Comparison of ENCODE assay signal across 8 cellular contexts in genomic region chr6:33207569-33208088, GRCh38. TPM values are rescaled to one million over a fixed set of nuclear protein-coding genes. Genes with fewer than 3 reads are reported as not detected.
A peak's percentile ranks its signal among the peaks of the same experiment; 100 is the strongest.
DNase-seq lines count a peak whose midpoint lies in the region; ATAC-seq lines count a peak whose summit lies in the region.

No MANE protein-coding gene starts in this region.

- H2BK5ac ChIP-seq in mesendoderm (ENCODE audit: low read length): no peak overlapping the region

- WGBS in mesendoderm (ENCODE audit: extremely low coverage, insufficient coverage, low lambda C conversion rate): no CpG with 5 or more reads among the region's 29 CpGs
- WGBS in urinary bladder: under 1% methylated on average over 29 of the region's 29 CpGs

- H2BK15ac ChIP-seq in mesendoderm (replicated peaks; ENCODE audit: low read depth): no peak overlapping the region

- peak overlapping the region; percentile 81 for H3K4me3 ChIP-seq in mesendoderm (ENCODE audit: low read length)
- peak overlapping the region; percentile 61 for H3K4me3 ChIP-seq in urinary bladder (ENCODE audit: low read depth, low read length)

- H3K23ac ChIP-seq in mesendoderm (ENCODE audit: low read length): no peak overlapping the region

- no peak overlapping the region for H2AK5ac ChIP-seq in mesendoderm (ENCODE audit: low read length)

- no peaks in the 10 kb centered on the region for H3K27me3 ChIP-seq in mesendoderm (ENCODE audit: insufficient read depth, low read length, poor library complexity)

- peaks cover 40 to 42% of the 10 kb centered on the region in 2 donors for H3K4me1 Mint-ChIP-seq in effector memory CD8-positive, alpha-beta T cell (ENCODE audit: low read depth in 2 of 2)

- DNase-seq in activated CD4-positive, CD25-positive, alpha-beta regulatory T cell treated with anti-CD3 and anti-CD28 coated beads, Interleukin-2, amount 50 U/mL, for 72 hours: peak; percentile 41
- no peak for DNase-seq in activated CD4-positive, CD25-positive, alpha-beta regulatory T cell (lab: John Stamatoyannopoulos, UW)
- DNase-seq in RPMI8226 (peak; percentile 26), mesendoderm (no peak), NCI-H2081 (lab: John Stamatoyannopoulos, UW) (no peak)
- no peak for DNase-seq in effector memory CD8-positive, alpha-beta T cell

- peak overlapping the region; percentile 96 to 97 for H3K27ac Mint-ChIP-seq in effector memory CD8-positive, alpha-beta T cell

- H3K4me2 ChIP-seq in mesendoderm (ENCODE audit: low read length): peak overlapping the region; percentile 99

- peaks cover 1% of the 10 kb centered on the region for H3K79me2 ChIP-seq in mesendoderm (ENCODE audit: control insufficient read depth, insufficient read depth, low read length)

- no peak overlapping the region for H2BK120ac ChIP-seq in mesendoderm (ENCODE audit: low read depth, low read length)

- peak overlapping the region; percentile 86 for H3K9ac ChIP-seq in mesendoderm (ENCODE audit: low read length)

- peak overlapping the region; percentile 96 for H3K56ac ChIP-seq in mesendoderm (ENCODE audit: low read length)

- peaks cover 33% of the 10 kb centered on the region for H3K36me3 Mint-ChIP-seq in effector memory CD8-positive, alpha-beta T cell (ENCODE audit: insufficient read depth)

- peak overlapping the region; percentile 66 for H3K4ac ChIP-seq in mesendoderm (ENCODE audit: low read depth, low read length)

- ATAC-seq in effector memory CD8-positive, alpha-beta T cell (replicated peaks): no peak
- ATAC-seq in GM21825 (IDR thresholded peaks at IDR 0.05; ENCODE audit: unreplicated experiment): no peak

- H3K27ac ChIP-seq in mesendoderm (ENCODE audit: low read depth, low read length) (no peak overlapping the region), urinary bladder (ENCODE audit: low read depth) (peak overlapping the region; percentile 93)

- H4K8ac ChIP-seq in mesendoderm (ENCODE audit: low read depth, low read length): peak overlapping the region; percentile 3

- H3K9me3 Mint-ChIP-seq in effector memory CD8-positive, alpha-beta T cell: no peaks in the 10 kb centered on the region

- H3K27me3 Mint-ChIP-seq in effector memory CD8-positive, alpha-beta T cell: peaks cover 5 to 8% of the 10 kb centered on the region in 2 donors

- peaks cover 4% of the 10 kb centered on the region for H3K4me1 ChIP-seq in mesendoderm (ENCODE audit: control insufficient read depth, low read depth, low read length)
- no peaks in the 10 kb centered on the region for H3K4me1 ChIP-seq in urinary bladder (ENCODE audit: insufficient read depth)

- H3K79me1 ChIP-seq in mesendoderm (ENCODE audit: low read length): peaks cover 7% of the 10 kb centered on the region

- no peak overlapping the region for H4K5ac ChIP-seq in mesendoderm (ENCODE audit: low read length)

- peak overlapping the region; percentile 84 for H3K18ac ChIP-seq in mesendoderm (ENCODE audit: low read length)

- peak overlapping the region; percentile 83 to 93 for H3K4me3 Mint-ChIP-seq in effector memory CD8-positive, alpha-beta T cell

- H3K36me3 ChIP-seq in mesendoderm (ENCODE audit: control insufficient read depth, insufficient read depth, low read length) (peaks cover 8% of the 10 kb centered on the region), urinary bladder (ENCODE audit: insufficient read depth) (no peaks in the 10 kb centered on the region)

RNA-seq across cellular contexts. Expression of gene RING1, which starts 0.7 kb away (rescaled TPM):
- polyA plus RNA-seq in mesendoderm (2013, experiment 1 of 2): 25.9 TPM
- polyA plus RNA-seq in mesendoderm (2013, experiment 2 of 2): 25.7 TPM
- total RNA-seq in urinary bladder: 19.1 TPM
- 48.3 TPM for polyA plus RNA-seq in urinary bladder

RNA-seq across cellular contexts. Expression of gene HSD17B8, which starts 3.2 kb away (rescaled TPM):
- polyA plus RNA-seq in mesendoderm (2013, experiment 1 of 2): 2.1 TPM
- polyA plus RNA-seq in mesendoderm (2013, experiment 2 of 2): 2.1 TPM
- total RNA-seq in urinary bladder: 7.6 TPM
- 17.3 TPM for polyA plus RNA-seq in urinary bladder

RNA-seq across cellular contexts. Expression of gene SLC39A7, which starts 7.0 kb away (rescaled TPM):
- polyA plus RNA-seq in mesendoderm (2013, experiment 1 of 2): 44.7 TPM
- polyA plus RNA-seq in mesendoderm (2013, experiment 2 of 2): 43.5 TPM
- 60.0 TPM for total RNA-seq in urinary bladder
- 77.1 TPM for polyA plus RNA-seq in urinary bladder

RNA-seq across cellular contexts. Expression of gene RXRB, which starts 7.2 kb away (rescaled TPM):
- polyA plus RNA-seq in mesendoderm (2013, experiment 1 of 2): 7.3 TPM
- 6.7 TPM for polyA plus RNA-seq in mesendoderm (2013, experiment 2 of 2)
- 21.4 TPM for total RNA-seq in urinary bladder
- polyA plus RNA-seq in urinary bladder: 41.6 TPM

RNA-seq across cellular contexts. Expression of gene COL11A2, which starts 15.4 kb away (rescaled TPM):
- 0.52 TPM for polyA plus RNA-seq in mesendoderm (2013, experiment 1 of 2)
- polyA plus RNA-seq in mesendoderm (2013, experiment 2 of 2): 0.57 TPM
- total RNA-seq in urinary bladder: 1.3 TPM
- polyA plus RNA-seq in urinary bladder: 0.30 TPM

Comparison
In these comparisons a context has a peak if more than half of its experiments do, and no peak if none do; other contexts are left out.
1. DNase-seq: peak in activated CD4-positive, CD25-positive, alpha-beta regulatory T cell treated with anti-CD3 and anti-CD28 coated beads, Interleukin-2, amount 50 U/mL, for 72 hours (single experiment) and RPMI8226 (single experiment); none in activated CD4-positive, CD25-positive, alpha-beta regulatory T cell (0 of 4), effector memory CD8-positive, alpha-beta T cell (0 of 3), mesendoderm (single experiment) and NCI-H2081 (0 of 2).